ENCODE assay signal across 14 cellular contexts in genomic region chr7:35681630-35682029, GRCh38. TPM values are rescaled to one million over a fixed set of nuclear protein-coding genes. Genes with fewer than 3 reads are reported as not detected.
DNase-seq lines count a peak whose midpoint lies in the region; ATAC-seq and TF ChIP-seq lines count a peak whose summit lies in the region.
"Had no signal": no experiment of that assay in that cellular context is flagged by ENCODE, and none has a peak within 500 bp of the region (broad histone marks: within the 10 kb centered on the region; RNA-seq: fewer than 3 reads in every experiment).

No MANE protein-coding gene starts in this region.

- no peaks in the 10 kb centered on the region for H3K9me3 Mint-ChIP-seq in activated CD4-positive, alpha-beta T cell treated with anti-CD3 and anti-CD28 coated beads, Interleukin-2, amount 10 ng/mL, durations not matched to agents 24 days and 14 days
- H3K9me3 Mint-ChIP-seq in memory B cell: no peaks in the 10 kb centered on the region

- no peaks in the 10 kb centered on the region for H3K27me3 Mint-ChIP-seq in activated CD4-positive, alpha-beta T cell treated with anti-CD3 and anti-CD28 coated beads, Interleukin-2, amount 10 ng/mL, durations not matched to agents 24 days and 14 days
- no peaks in the 10 kb centered on the region for H3K27me3 Mint-ChIP-seq in memory B cell

- H3K4me1 Mint-ChIP-seq in activated CD4-positive, alpha-beta T cell treated with anti-CD3 and anti-CD28 coated beads, Interleukin-2, amount 10 ng/mL, durations not matched to agents 24 days and 14 days: peaks cover 39% of the 10 kb centered on the region
- H3K4me1 Mint-ChIP-seq in memory B cell: peaks cover 40% of the 10 kb centered on the region

- no peaks in the 10 kb centered on the region for H3K36me3 ChIP-seq in lower lobe of right lung

- H3K4me3 ChIP-seq in lower lobe of right lung: no peak overlapping the region
- H3K4me3 ChIP-seq: A549, ascending aorta had no signal

- H3K27me3 ChIP-seq in lower lobe of right lung (ENCODE audit: low read depth): no peaks in the 10 kb centered on the region
- H3K27me3 ChIP-seq: ascending aorta had no signal

- H3K4me1 ChIP-seq in lower lobe of right lung: peaks cover 18% of the 10 kb centered on the region
- H3K4me1 ChIP-seq: A549 had no signal

- peaks cover 32% of the 10 kb centered on the region for H3K36me3 Mint-ChIP-seq in activated CD4-positive, alpha-beta T cell treated with anti-CD3 and anti-CD28 coated beads, Interleukin-2, amount 10 ng/mL, durations not matched to agents 24 days and 14 days (ENCODE audit: low read depth)
- peaks cover 25% of the 10 kb centered on the region for H3K36me3 Mint-ChIP-seq in memory B cell

- peak overlapping the region; percentile 21 for H3K27ac Mint-ChIP-seq in activated CD4-positive, alpha-beta T cell treated with anti-CD3 and anti-CD28 coated beads, Interleukin-2, amount 10 ng/mL, durations not matched to agents 24 days and 14 days
- no peak overlapping the region for H3K27ac Mint-ChIP-seq in memory B cell

- intact Hi-C loops in activated CD4-positive, alpha-beta T cell treated with anti-CD3 and anti-CD28 coated beads, Interleukin-2, amount 10 ng/mL, durations not matched to agents 24 days and 14 days (cut with micrococcal nuclease): loop anchor here (1.0 kb wide), 1 partner anchor 11 kb away; no protein-coding TSS in a partner anchor
- intact Hi-C loops in lower lobe of right lung (cut with DNase I): no loop called here
- intact Hi-C loops in Right ventricle myocardium inferior (cut with DNase I): no loop called here

- DNase-seq in activated CD4-positive, alpha-beta T cell treated with anti-CD3 and anti-CD28 coated beads, Interleukin-2, amount 10 ng/mL, durations not matched to agents 24 days and 14 days: no peak
- DNase-seq in activated CD4-positive, alpha-beta T cell treated with anti-CD3 and anti-CD28 coated beads, Interleukin-2, amount 50 U/mL, for 4 hours: no peak
- DNase-seq in memory B cell (ENCODE audit: low spot score in 2 of 2) (no peak), LoVo (ENCODE audit: low spot score) (no peak), lower lobe of right lung (no peak), Right ventricle myocardium inferior (ENCODE audit: missing footprints) (no peak)
- DNase-seq: effector CD4-positive, alpha-beta T cell; islet precursor cell; NCI-H2081; SW 1271 had no signal

- H3K9me3 ChIP-seq in lower lobe of right lung: no peaks in the 10 kb centered on the region
- H3K9me3 ChIP-seq: A549, ascending aorta had no signal

- no peak overlapping the region for H3K27ac ChIP-seq in lower lobe of right lung
- H3K27ac ChIP-seq: A549, ascending aorta had no signal

- ATAC-seq in GM21529 (IDR thresholded peaks at IDR 0.05; ENCODE audit: unreplicated experiment) (peak; percentile 56), HG03520 (IDR thresholded peaks at IDR 0.05; ENCODE audit: unreplicated experiment) (peak; percentile 58), memory B cell (ENCODE audit: low read depth) (peak; percentile 78), lower lobe of right lung (no peak), Right ventricle myocardium inferior (no peak)
- ATAC-seq: A549 had no signal

- H3K4me3 Mint-ChIP-seq in activated CD4-positive, alpha-beta T cell treated with anti-CD3 and anti-CD28 coated beads, Interleukin-2, amount 10 ng/mL, durations not matched to agents 24 days and 14 days: peak overlapping the region; percentile 29
- no peak overlapping the region for H3K4me3 Mint-ChIP-seq in memory B cell

- TF ChIP-seq CTCF in lower lobe of right lung (IDR thresholded peaks at IDR 0.05): no peak

RNA-seq across cellular contexts. Expression of gene HERPUD2, which starts 13.3 kb away (rescaled TPM):
- 20.3 and 20.4 TPM in 2 replicates for total RNA-seq in activated CD4-positive, alpha-beta T cell treated with anti-CD3 and anti-CD28 coated beads, Interleukin-2, amount 10 ng/mL, durations not matched to agents 24 days and 14 days
- total RNA-seq in lower lobe of right lung: 40.0 TPM
- total RNA-seq in Right ventricle myocardium inferior: 17.9 TPM

Comparison
In these comparisons a context has a peak if more than half of its experiments do, and no peak if none do; other contexts are left out.
1. ATAC-seq: peak in GM21529 (single experiment), HG03520 (single experiment) and memory B cell (single experiment); none in lower lobe of right lung (0 of 2) and Right ventricle myocardium inferior (single experiment).